ENCODE assay signal across 8 cellular contexts in genomic region chr4:108166441-108167315, GRCh38. TPM values are rescaled to one million over a fixed set of nuclear protein-coding genes. Genes with fewer than 3 reads are reported as not detected.
A peak's percentile ranks its signal among the peaks of the same experiment; 100 is the strongest.
DNase-seq lines count a peak whose midpoint lies in the region; ATAC-seq and TF ChIP-seq lines count a peak whose summit lies in the region.

No MANE protein-coding gene starts in this region.

- intact Hi-C loops in activated CD4-positive, alpha-beta T cell treated with anti-CD3 and anti-CD28 coated beads, Interleukin-2, amount 10 ng/mL, durations not matched to agents 24 days and 14 days (cut with micrococcal nuclease), result loop anchor here (1.0 to 5.0 kb wide), 7 partner anchors 9 to 266 kb away; no protein-coding TSS in a partner anchor
- intact Hi-C loops in vagina (cut with DNase I), result no loop called here

- peaks cover 6 to 22% of the 10 kb centered on the region in 2 donors for H3K4me1 ChIP-seq in neuronal stem cell (ENCODE audit: control insufficient read depth in 2 of 2, insufficient read depth in 1 of 2, low read depth in 1 of 2, low read length in 2 of 2)
- H3K4me1 ChIP-seq in vagina, result peaks cover 15% of the 10 kb centered on the region

- H3K4me1 Mint-ChIP-seq in activated CD4-positive, alpha-beta T cell treated with anti-CD3 and anti-CD28 coated beads, Interleukin-2, amount 10 ng/mL, durations not matched to agents 24 days and 14 days, result peaks cover 55% of the 10 kb centered on the region

- H2BK5ac ChIP-seq in neuronal stem cell (ENCODE audit: low read length), result no peak overlapping the region

- peak overlapping the region; percentile 97 for H3K4me3 Mint-ChIP-seq in activated CD4-positive, alpha-beta T cell treated with anti-CD3 and anti-CD28 coated beads, Interleukin-2, amount 10 ng/mL, durations not matched to agents 24 days and 14 days

- no CpG with 5 or more reads among the region's 58 CpGs for WGBS in neuronal stem cell (ENCODE audit: extremely low coverage in 2 of 2, insufficient read length in 2 of 2, insufficient replicate concordance in 1 of 2), 2 donors

- ATAC-seq in GM19324 (IDR thresholded peaks at IDR 0.05; ENCODE audit: low FRiP score, unreplicated experiment) (peak; percentile 34), GM21619 (IDR thresholded peaks at IDR 0.05; ENCODE audit: unreplicated experiment) (no peak)

- peaks cover 0 to 39% (median 28%) of the 10 kb centered on the region in 3 experiments for H3K27me3 ChIP-seq in neuronal stem cell (ENCODE audit: control insufficient read depth in 3 of 3, insufficient read depth in 3 of 3, low read depth in 1 of 3, low read length in 3 of 3)
- peaks cover 12% of the 10 kb centered on the region for H3K27me3 ChIP-seq in vagina

- no peaks in the 10 kb centered on the region for H3K9me3 Mint-ChIP-seq in activated CD4-positive, alpha-beta T cell treated with anti-CD3 and anti-CD28 coated beads, Interleukin-2, amount 10 ng/mL, durations not matched to agents 24 days and 14 days

- TF ChIP-seq CTCF in epithelial cell of esophagus (IDR thresholded peaks at IDR 0.05; ENCODE audit: insufficient read depth, low read depth, low read length, missing control alignments) (no peak), vagina (IDR thresholded peaks at IDR 0.05) (no peak)

- H3K9ac ChIP-seq in neuronal stem cell (ENCODE audit: low read depth, low read length, poor library complexity), result peak overlapping the region; percentile 86

- no peaks in the 10 kb centered on the region for H3K9me3 ChIP-seq in neuronal stem cell (replicated peaks in 1 of 2; ENCODE audit: control insufficient read depth in 2 of 2, insufficient read depth in 1 of 2, low read depth in 1 of 2, low read length in 2 of 2)
- H3K9me3 ChIP-seq in vagina, result no peaks in the 10 kb centered on the region

- H3K36me3 ChIP-seq in neuronal stem cell (replicated peaks in 1 of 2; ENCODE audit: control insufficient read depth in 2 of 2, insufficient read depth in 2 of 2, low read length in 2 of 2) (peaks cover 0 to 15% of the 10 kb centered on the region in 2 donors), vagina (no peaks in the 10 kb centered on the region)

- peak overlapping the region; percentile 20 for H3K18ac ChIP-seq in neuronal stem cell (ENCODE audit: low read length)

- H3K79me1 ChIP-seq in neuronal stem cell (ENCODE audit: low read depth, low read length), result no peaks in the 10 kb centered on the region

- peak overlapping the region; percentile 94 for H3K27ac Mint-ChIP-seq in activated CD4-positive, alpha-beta T cell treated with anti-CD3 and anti-CD28 coated beads, Interleukin-2, amount 10 ng/mL, durations not matched to agents 24 days and 14 days

- H3K27me3 Mint-ChIP-seq in activated CD4-positive, alpha-beta T cell treated with anti-CD3 and anti-CD28 coated beads, Interleukin-2, amount 10 ng/mL, durations not matched to agents 24 days and 14 days, result peaks cover 14% of the 10 kb centered on the region

- no peak overlapping the region for H4K91ac ChIP-seq in neuronal stem cell (ENCODE audit: low read depth, low read length, poor library complexity)

- no peak overlapping the region for H3K14ac ChIP-seq in neuronal stem cell (ENCODE audit: low read length)

- H2BK15ac ChIP-seq in neuronal stem cell (ENCODE audit: low read length), result no peak overlapping the region

- no peak overlapping the region for H2BK120ac ChIP-seq in neuronal stem cell (ENCODE audit: low read depth, low read length)

- no peak for TF ChIP-seq POLR2A in vagina (IDR thresholded peaks at IDR 0.05)

- no peak overlapping the region for H2AK5ac ChIP-seq in neuronal stem cell (ENCODE audit: low read depth, low read length)

- no peak overlapping the region for H3K27ac ChIP-seq in neuronal stem cell (replicated peaks; ENCODE audit: low read length)
- H3K27ac ChIP-seq in vagina, result peak overlapping the region; percentile 41

- H3K4me2 ChIP-seq in neuronal stem cell (ENCODE audit: insufficient read depth, low read length, poor library complexity, severe bottlenecking), result peak overlapping the region; percentile 90

- no peak overlapping the region for H2BK12ac ChIP-seq in neuronal stem cell (ENCODE audit: low read length)

- H3K36me3 Mint-ChIP-seq in activated CD4-positive, alpha-beta T cell treated with anti-CD3 and anti-CD28 coated beads, Interleukin-2, amount 10 ng/mL, durations not matched to agents 24 days and 14 days (ENCODE audit: low read depth), result peaks cover 28% of the 10 kb centered on the region

- H3K4me3 ChIP-seq in epithelial cell of esophagus (ENCODE audit: low read length) (peak overlapping the region; percentile 39), neuronal stem cell (ENCODE audit: low read length in 2 of 2) (peak overlapping the region; percentile 80 to 91), vagina (peak overlapping the region; percentile 48 to 58)

- peak overlapping the region; percentile 94 for H2AFZ ChIP-seq in neuronal stem cell (ENCODE audit: low read length)

- H3K4ac ChIP-seq in neuronal stem cell (ENCODE audit: low read length), result no peak overlapping the region

- no peak overlapping the region for H4K8ac ChIP-seq in neuronal stem cell (ENCODE audit: low read depth, low read length)

- DNase-seq in NCI-H1092 treated with DMSO at 0.1 percent for 48 hours (lab: John Stamatoyannopoulos, UW) (peak; percentile 64), epithelial cell of esophagus (ENCODE audit: low read depth) (no peak), neuronal stem cell (ENCODE audit: low spot score) (peak; percentile 65), vagina (ENCODE audit: extremely low spot score in 2 of 2) (no peak), GDM1 (lab: John Stamatoyannopoulos, UW) (no peak)
- peak; percentile 90 for DNase-seq in activated CD4-positive, alpha-beta T cell treated with anti-CD3 and anti-CD28 coated beads, Interleukin-2, amount 10 ng/mL, durations not matched to agents 24 days and 14 days

- H3K23ac ChIP-seq in neuronal stem cell (ENCODE audit: low read depth, low read length, poor library complexity), result peak overlapping the region; percentile 31

RNA-seq across cellular contexts. Expression of gene LEF1, which starts 2.1 kb away (rescaled TPM):
- total RNA-seq in activated CD4-positive, alpha-beta T cell treated with anti-CD3 and anti-CD28 coated beads, Interleukin-2, amount 10 ng/mL, durations not matched to agents 24 days and 14 days, result 131 and 141 TPM in 2 replicates
- polyA plus RNA-seq in neuronal stem cell (2013, experiment 1 of 2), result 17.2 TPM
- polyA plus RNA-seq in neuronal stem cell (2013, experiment 2 of 2), result 17.0 TPM
- total RNA-seq in vagina, result 12.5 TPM

Comparison
In these comparisons a context has a peak if more than half of its experiments do, and no peak if none do; other contexts are left out.
1. DNase-seq: peak in NCI-H1092 treated with DMSO at 0.1 percent for 48 hours (single experiment), activated CD4-positive, alpha-beta T cell treated with anti-CD3 and anti-CD28 coated beads, Interleukin-2, amount 10 ng/mL, durations not matched to agents 24 days and 14 days (single experiment) and neuronal stem cell (single experiment); none in epithelial cell of esophagus (single experiment), vagina (0 of 2) and GDM1 (single experiment).
2. Peak in every context shown above with its lines, with median percentiles within 50 percentile points of each other: H3K4me3 ChIP-seq.